22 cellular contexts compared by ENCODE assay signal in the genomic region with DNA sequence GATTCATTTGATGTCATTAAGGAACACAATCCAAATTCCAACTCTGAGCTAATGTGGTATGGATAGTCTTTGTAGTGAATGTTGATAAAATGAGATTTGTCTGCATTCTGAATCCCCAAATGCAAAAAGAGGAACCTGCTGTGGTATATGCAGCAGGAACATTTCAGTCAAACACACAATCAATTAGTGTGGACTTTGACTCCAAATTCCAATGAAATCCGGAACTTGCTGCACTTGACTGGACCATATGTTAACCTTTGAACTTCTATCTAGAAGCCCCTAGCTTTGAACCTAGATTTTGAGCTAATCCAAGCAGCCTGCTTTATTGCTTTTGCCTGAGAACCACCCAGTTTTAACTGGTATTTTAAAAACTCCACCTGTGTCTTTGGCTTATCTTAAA.
"Had no signal": no experiment of that assay in that cellular context is flagged by ENCODE, and none has a peak within 500 bp of the region (broad histone marks: within the 10 kb centered on the region; RNA-seq: fewer than 3 reads in every experiment).

No MANE protein-coding gene starts in this region.

- H3K36me3 ChIP-seq: WERI-Rb-1 had no signal

- ATAC-seq: activated CD4-positive, alpha-beta T cell treated with anti-CD3 and anti-CD28 coated beads for 36 hours; activated T-helper 17 cell treated with anti-CD3 and anti-CD28 coated beads, Interleukin-2, amount 50 U/mL, for 72 hours had no signal

- H3K27ac ChIP-seq: KMS-11, WERI-Rb-1 had no signal

- DNase-seq: activated CD4-positive, alpha-beta memory T cell treated with anti-CD3 and anti-CD28 coated beads, Interleukin-2, amount 10 ng/mL, durations not matched to agents 7 days and 5 days; activated CD4-positive, alpha-beta T cell treated with anti-CD3 and anti-CD28 coated beads for 36 hours; activated CD4-positive, alpha-beta T cell treated with anti-CD3 and anti-CD28 coated beads, Interleukin-2, amount 50 U/mL, for 1 hour; activated gamma-delta T cell; activated naive CD4-positive, alpha-beta T cell treated with anti-CD3 and anti-CD28 coated beads for 36 hours; activated T-cell treated with anti-CD3 and anti-CD28 coated beads for 4 hours; activated T-cell treated with anti-CD3 and anti-CD28 coated beads, Interleukin-2, amount 50 U/mL, for 48 hours; amygdala; MM.1S; NCI-H1092; NCI-H1417; NCI-H1930; NCI-H2171 treated with DMSO at 0.1 percent for 48 hours; NCI-H226; NCI-H526; NCI-H82; NK-92 treated with Interleukin-12 subunit alpha and Interleukin-12 subunit beta, amount 100 ng/mL, for 24 hours; SIG-M5; T-helper 1 cell; WERI-Rb-1 had no signal
